ENCODE assay signal across 21 cellular contexts in the genomic region with DNA sequence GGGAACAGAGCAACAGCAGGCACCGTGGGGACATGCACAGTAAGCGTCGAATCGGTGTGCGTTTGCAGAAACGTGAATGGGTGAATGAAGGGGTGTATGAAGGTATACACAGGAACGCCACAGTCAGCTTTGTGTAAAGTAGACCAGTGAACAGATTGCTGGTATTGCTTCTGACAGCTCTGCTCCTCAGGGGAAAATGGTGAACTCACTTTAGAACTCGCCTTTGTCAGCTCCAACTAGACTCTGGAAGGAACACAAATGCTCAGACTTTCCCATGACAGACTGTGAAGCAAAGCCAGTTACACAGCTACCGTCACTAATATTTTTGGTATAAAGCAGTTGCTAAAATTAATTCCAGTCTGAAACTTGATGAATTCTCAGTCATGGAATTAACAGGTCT.
A peak's percentile ranks its signal among the peaks of the same experiment; 100 is the strongest.
DNase-seq lines count a peak whose midpoint lies in the region; ATAC-seq and TF ChIP-seq lines count a peak whose summit lies in the region.
"Had no signal": no experiment of that assay in that cellular context is flagged by ENCODE, and none has a peak within 500 bp of the region (broad histone marks: within the 10 kb centered on the region; RNA-seq: fewer than 3 reads in every experiment).

No MANE protein-coding gene starts in this region.

- peak overlapping the region in 2 of 3 donors; percentile 24 to 71 for H3K9ac ChIP-seq in skeletal muscle tissue (ENCODE audit: low read depth in 1 of 3, low read length in 3 of 3)
- H3K9ac ChIP-seq: parathyroid adenoma had no signal

- H3K27ac ChIP-seq in DOHH2 (ENCODE audit: low read depth, low read length) (peak overlapping the region; percentile 31), ascending aorta (peak overlapping the region; percentile 72 to 75), right atrium auricular region (peak overlapping the region; percentile 38 to 41), skeletal muscle tissue (ENCODE audit: low read depth, low read length) (peak overlapping the region; percentile 36)
- H3K27ac ChIP-seq: parathyroid adenoma, PC-9, vagina had no signal

- H3K9me2 ChIP-seq in DOHH2 (replicated peaks; ENCODE audit: control insufficient read depth, low read length): no peaks in the 10 kb centered on the region

- peaks cover 43% of the 10 kb centered on the region for H4K20me1 ChIP-seq in DOHH2 (ENCODE audit: control insufficient read depth, insufficient read depth, low read depth, low read length)

- H3K27me3 ChIP-seq in DOHH2 (ENCODE audit: control insufficient read depth, low read length) (no peaks in the 10 kb centered on the region), ascending aorta (no peaks in the 10 kb centered on the region), right atrium auricular region (no peaks in the 10 kb centered on the region), skeletal muscle tissue (ENCODE audit: control insufficient read depth in 3 of 3, insufficient read depth in 3 of 3, low read length in 3 of 3) (no peaks in the 10 kb centered on the region)
- H3K27me3 ChIP-seq: vagina had no signal

- peaks cover 6% of the 10 kb centered on the region for H3F3A ChIP-seq in DOHH2 (ENCODE audit: control insufficient read depth, insufficient read depth)

- ATAC-seq in HG03280 (IDR thresholded peaks at IDR 0.05; ENCODE audit: unreplicated experiment): no peak
- ATAC-seq: GM12878 had no signal

- intact Hi-C loops in ascending aorta (cut with DNase I): loop anchor here (5.0 kb wide), 1 partner anchor 36 kb away; no protein-coding TSS in a partner anchor

- H3K9me3 ChIP-seq in DOHH2 (ENCODE audit: control insufficient read depth, insufficient read depth, low read length) (no peaks in the 10 kb centered on the region), ascending aorta (no peaks in the 10 kb centered on the region), right atrium auricular region (no peaks in the 10 kb centered on the region), skeletal muscle tissue (ENCODE audit: control insufficient read depth in 3 of 3, low read length in 3 of 3) (no peaks in the 10 kb centered on the region)
- H3K9me3 ChIP-seq: vagina had no signal

- H3K4me1 ChIP-seq in DOHH2 (ENCODE audit: control insufficient read depth, low read length) (peaks cover 64% of the 10 kb centered on the region), ascending aorta (peaks cover 13 to 49% of the 10 kb centered on the region in 2 donors), right atrium auricular region (peaks cover 0 to 54% of the 10 kb centered on the region in 2 donors), skeletal muscle tissue (ENCODE audit: control insufficient read depth in 3 of 3, insufficient read depth in 3 of 3, low read length in 3 of 3) (peaks cover 33 to 59% (median 51%) of the 10 kb centered on the region in 3 donors)

- H3K4me3 ChIP-seq in DOHH2 (ENCODE audit: low read length): 0 out of 2 replicates have a peak overlapping the region, but pooled peaks have one; percentile 2
- no peak overlapping the region for H3K4me3 ChIP-seq in ascending aorta
- no peak overlapping the region for H3K4me3 ChIP-seq in right atrium auricular region
- H3K4me3 ChIP-seq in skeletal muscle tissue (ENCODE audit: low read length in 3 of 3): no peak overlapping the region
- H3K4me3 ChIP-seq: GM12878, PC-9, vagina had no signal

- DNase-seq in ascending aorta (ENCODE audit: low spot score in 2 of 2): no peak
- DNase-seq in right atrium auricular region (ENCODE audit: low spot score): no peak
- no peak for DNase-seq in middle frontal gyrus (ENCODE audit: extremely low spot score, low spot score)
- DNase-seq in nucleus accumbens (lab: John Stamatoyannopoulos, UW): no peak
- DNase-seq in amygdala (lab: John Stamatoyannopoulos, UW): no peak
- DNase-seq: activated CD4-positive, alpha-beta T cell treated with anti-CD3 and anti-CD28 coated beads, Interleukin-2, amount 10 ng/mL, durations not matched to agents 7 days and 5 days; activated naive CD8-positive, alpha-beta T cell treated with anti-CD3 and anti-CD28 coated beads, Interleukin-2, amount 10 ng/mL, durations not matched to agents 7 days and 5 days; dermis blood vessel endothelial cell; Kasumi-1; naive B cell; NCI-H1930; NCI-H345; PC-9; stimulated activated CD4-positive, alpha-beta T cell treated with anti-CD3 and anti-CD28 coated beads, Interleukin-4, amount 100 ng/mL, for 24 hours; T-helper 1 cell had no signal

- peak overlapping the region; percentile 36 for H3K4me2 ChIP-seq in DOHH2 (ENCODE audit: low read length)
- H3K4me2 ChIP-seq: PC-9 had no signal

- peaks cover 99% of the 10 kb centered on the region for H3K79me2 ChIP-seq in DOHH2 (ENCODE audit: control insufficient read depth, low read length)

- H3K36me3 ChIP-seq in DOHH2 (ENCODE audit: control insufficient read depth, low read length): peaks cover 19% of the 10 kb centered on the region
- H3K36me3 ChIP-seq in ascending aorta: no peaks in the 10 kb centered on the region
- no peaks in the 10 kb centered on the region for H3K36me3 ChIP-seq in right atrium auricular region
- H3K36me3 ChIP-seq in skeletal muscle tissue (ENCODE audit: control insufficient read depth in 3 of 3, insufficient read depth in 3 of 3, low read length in 3 of 3): peaks cover 0 to 3% (median 0%) of the 10 kb centered on the region in 3 donors
- H3K36me3 ChIP-seq: vagina had no signal

- TF ChIP-seq CTCF in DOHH2 (IDR thresholded peaks at IDR 0.05; ENCODE audit: low read depth, low read length, poor library complexity, severe bottlenecking) (no peak), ascending aorta (IDR thresholded peaks at IDR 0.05) (no peak), right atrium auricular region (IDR thresholded peaks at IDR 0.05) (no peak)
